In genomic region chrX:129953334-129953648, GRCh38 we compare ENCODE assay signal across 8 cellular contexts. TPM values are rescaled to one million over a fixed set of nuclear protein-coding genes. Genes with fewer than 3 reads are reported as not detected.
A peak's percentile ranks its signal among the peaks of the same experiment; 100 is the strongest.
DNase-seq lines count a peak whose midpoint lies in the region; ATAC-seq and TF ChIP-seq lines count a peak whose summit lies in the region.

No MANE protein-coding gene starts in this region.

- no peaks in the 10 kb centered on the region for H3K79me2 ChIP-seq in DND-41 (ENCODE audit: insufficient read depth, low read length)
- H3K79me2 ChIP-seq in Karpas-422 (ENCODE audit: low read length), result no peaks in the 10 kb centered on the region

- H3K4me3 ChIP-seq in DND-41 (ENCODE audit: low read depth in 1 of 2, low read length in 2 of 2) (peak overlapping the region; percentile 20 to 61; a peak in 3 of 4 replicates), Karpas-422 (ENCODE audit: low read length) (peak overlapping the region; percentile 74), ovary (peak overlapping the region; percentile 41)
- peak overlapping the region; percentile 62 for H3K4me3 ChIP-seq in effector memory CD4-positive, alpha-beta T cell (ENCODE audit: insufficient read depth, low read depth, low read length, poor library complexity, severe bottlenecking)

- H2AFZ ChIP-seq in DND-41 (ENCODE audit: low read depth, low read length), result peak overlapping the region; percentile 93; the same call in 1 of the 2 replicates
- H2AFZ ChIP-seq in Karpas-422 (ENCODE audit: low read length), result no peak overlapping the region

- H3K27ac ChIP-seq in DND-41 (ENCODE audit: low read length) (peak overlapping the region; percentile 83), Karpas-422 (ENCODE audit: low read length) (no peak overlapping the region), ovary (no peak overlapping the region)
- H3K27ac ChIP-seq in effector memory CD4-positive, alpha-beta T cell (ENCODE audit: insufficient read depth, low read length, poor library complexity, severe bottlenecking), result no peak overlapping the region

- intact Hi-C loops in ovary (cut with DNase I), result no loop called here

- TF ChIP-seq EP300 in ovary (IDR thresholded peaks at IDR 0.05), result no peak

- TF ChIP-seq POLR2A in ovary (IDR thresholded peaks at IDR 0.05), result no peak

- H3K36me3 ChIP-seq in DND-41 (ENCODE audit: insufficient read depth, low read length), result no peaks in the 10 kb centered on the region
- no peaks in the 10 kb centered on the region for H3K36me3 ChIP-seq in Karpas-422 (ENCODE audit: insufficient read depth, low read length)
- H3K36me3 ChIP-seq in effector memory CD4-positive, alpha-beta T cell (ENCODE audit: control insufficient read depth, insufficient read depth, low read length), result no peaks in the 10 kb centered on the region
- no peaks in the 10 kb centered on the region for H3K36me3 ChIP-seq in ovary

- H3K4me2 ChIP-seq in DND-41 (ENCODE audit: insufficient read depth, low read length), result peak overlapping the region; percentile 85
- peak overlapping the region; percentile 83 for H3K4me2 ChIP-seq in Karpas-422 (ENCODE audit: low read depth, low read length, poor library complexity, severe bottlenecking)

- TF ChIP-seq CTCF in DND-41 (IDR thresholded peaks at IDR 0.05; ENCODE audit: borderline replicate concordance, extremely low read depth, low read length, poor library complexity, severe bottlenecking) (no peak), ovary (IDR thresholded peaks at IDR 0.05) (no peak)

- H3K27me3 ChIP-seq in DND-41 (ENCODE audit: insufficient read depth, low read length, poor library complexity) (no peaks in the 10 kb centered on the region), Karpas-422 (ENCODE audit: low read length) (no peaks in the 10 kb centered on the region), ovary (no peaks in the 10 kb centered on the region)
- no peaks in the 10 kb centered on the region for H3K27me3 ChIP-seq in effector memory CD4-positive, alpha-beta T cell (replicated peaks; ENCODE audit: control insufficient read depth, insufficient read depth, low read length, poor library complexity, severe bottlenecking)

- peaks cover 36% of the 10 kb centered on the region for H3K4me1 ChIP-seq in DND-41 (ENCODE audit: insufficient read depth, low read length)
- H3K4me1 ChIP-seq in Karpas-422 (ENCODE audit: low read length), result peaks cover 45% of the 10 kb centered on the region
- peaks cover 3% of the 10 kb centered on the region for H3K4me1 ChIP-seq in effector memory CD4-positive, alpha-beta T cell (ENCODE audit: control insufficient read depth, insufficient read depth, low read length, poor library complexity, severe bottlenecking)
- H3K4me1 ChIP-seq in ovary (ENCODE audit: insufficient read depth), result no peaks in the 10 kb centered on the region

- H3K9me2 ChIP-seq in Karpas-422 (replicated peaks; ENCODE audit: insufficient read depth, low read length), result no peaks in the 10 kb centered on the region

- WGBS in ovary, 3 donors, result 35 to 59% (median 40%) methylated on average over 7 to 18 of the region's 18 CpGs

- DNase-seq in DND-41 (no peak), Karpas-422 (no peak), ovary (peak in 1 of 5 donors; percentile 25), DMS79 treated with DMSO at 0.1 percent for 48 hours (lab: John Stamatoyannopoulos, UW) (no peak), ureter (ENCODE audit: low spot score) (no peak), NCI-H1105 (lab: John Stamatoyannopoulos, UW) (no peak)
- no peak for DNase-seq in effector memory CD4-positive, alpha-beta T cell

- peak overlapping the region; percentile 76 for H3K9ac ChIP-seq in DND-41 (ENCODE audit: low read depth, low read length)
- peak overlapping the region; percentile 79 for H3K9ac ChIP-seq in Karpas-422 (ENCODE audit: low read length)

- no peaks in the 10 kb centered on the region for H3K9me3 ChIP-seq in DND-41 (ENCODE audit: insufficient read depth, low read length, severe bottlenecking)
- no peaks in the 10 kb centered on the region for H3K9me3 ChIP-seq in Karpas-422 (ENCODE audit: low read length)
- H3K9me3 ChIP-seq in effector memory CD4-positive, alpha-beta T cell (ENCODE audit: control insufficient read depth, low read length), result no peaks in the 10 kb centered on the region
- no peaks in the 10 kb centered on the region for H3K9me3 ChIP-seq in ovary

- H4K20me1 ChIP-seq in DND-41 (ENCODE audit: insufficient read depth, low read length) (no peaks in the 10 kb centered on the region), Karpas-422 (ENCODE audit: insufficient read depth, low read depth, low read length) (no peaks in the 10 kb centered on the region)

- ATAC-seq in DND-41 (ENCODE audit: insufficient read depth, low read depth) (no peak), HG02759 (IDR thresholded peaks at IDR 0.05; ENCODE audit: unreplicated experiment) (no peak)

RNA-seq across cellular contexts. Expression of gene BCORL1, which starts 29.1 kb away (rescaled TPM):
- 3.5 and 5.3 TPM in 2 replicates for total RNA-seq in Karpas-422 (2014; rRNA removed; shearing (Covaris generic); ENCODE audit: low replicate concordance)
- total RNA-seq in ovary (10 to 100 TPM in 5 of 7 donors, 1 to 10 TPM in 2; 3.3 to 45.1 (median 24.1) TPM), ureter (12.6 TPM)
- 1 to 10 TPM; 6.1 to 9.3 TPM for polyA plus RNA-seq in ovary

RNA-seq across cellular contexts. Expression of gene UTP14A, which starts 47.3 kb away (rescaled TPM):
- 14.0 and 34.2 TPM in 2 replicates for total RNA-seq in Karpas-422 (2014; rRNA removed; shearing (Covaris generic); ENCODE audit: low replicate concordance)
- total RNA-seq in ovary, result 10 to 100 TPM; 11.7 to 22.6 (median 15.6) TPM
- polyA plus RNA-seq in ovary, result 10 to 100 TPM; 12.9 to 36.6 TPM
- total RNA-seq in ureter, result 23.3 TPM
